ENCODE assay signal across 8 cellular contexts in the genomic region with DNA sequence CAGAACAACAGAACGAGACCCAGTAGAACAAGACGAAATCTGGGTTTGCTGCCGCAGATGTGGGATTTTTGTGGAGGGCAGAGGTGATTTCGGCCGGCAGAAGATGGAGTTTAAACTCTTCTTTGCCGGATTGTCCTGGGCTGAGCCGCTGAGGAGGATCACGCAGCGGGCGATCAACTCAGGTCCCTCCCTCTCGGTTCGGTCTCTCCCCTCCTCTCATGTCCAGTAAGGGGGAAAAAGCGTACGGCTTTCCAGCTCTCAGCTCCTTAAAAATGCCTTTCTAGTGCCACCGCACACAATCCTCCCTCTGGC. TPM values are rescaled to one million over a fixed set of nuclear protein-coding genes. Genes with fewer than 3 reads are reported as not detected.
DNase-seq lines count a peak whose midpoint lies in the region; ATAC-seq and TF ChIP-seq lines count a peak whose summit lies in the region.

No MANE protein-coding gene starts in this region.

- H3K27ac ChIP-seq in MM.1S (ENCODE audit: low read length) (peak overlapping the region; percentile 54; the same call in 1 of the 2 replicates), duodenal mucosa (ENCODE audit: low read depth, low read length) (peak overlapping the region; percentile 67)

- peaks cover 0 to 1% (median 0%) of the 10 kb centered on the region in 3 donors for H3K27me3 Mint-ChIP-seq in CD14-positive monocyte (ENCODE audit: low read depth in 3 of 3)
- no peaks in the 10 kb centered on the region for H3K27me3 Mint-ChIP-seq in natural killer cell treated with Interleukin-12 subunit alpha and Interleukin-12 subunit beta and Interleukin-15 and Interleukin-18, amount 100 ng/mL, for 72 hours

- H3K9ac ChIP-seq in MM.1S (ENCODE audit: low read length): peak overlapping the region; percentile 73
- H3K9ac ChIP-seq in duodenal mucosa (ENCODE audit: low read depth in 1 of 2, low read length in 2 of 2): peak overlapping the region; percentile 83 to 87

- peaks cover 20% of the 10 kb centered on the region for H3K4me1 ChIP-seq in MM.1S (ENCODE audit: low read length)
- H3K4me1 ChIP-seq in duodenal mucosa (ENCODE audit: control insufficient read depth in 1 of 2, insufficient read depth in 2 of 2, low read length in 2 of 2): peaks cover 33 to 39% of the 10 kb centered on the region in 2 donors

- H3K27ac Mint-ChIP-seq in CD14-positive monocyte: peak overlapping the region; percentile 93 to 97 (median 95)
- peak overlapping the region; percentile 89 to 95 for H3K27ac Mint-ChIP-seq in natural killer cell treated with Interleukin-12 subunit alpha and Interleukin-12 subunit beta and Interleukin-15 and Interleukin-18, amount 100 ng/mL, for 72 hours

- H3K4me3 Mint-ChIP-seq in CD14-positive monocyte: peak overlapping the region in 1 of 2 donors; percentile 96
- H3K4me3 Mint-ChIP-seq in natural killer cell treated with Interleukin-12 subunit alpha and Interleukin-12 subunit beta and Interleukin-15 and Interleukin-18, amount 100 ng/mL, for 72 hours: peak overlapping the region; percentile 96

- peaks cover 12% of the 10 kb centered on the region for H4K20me1 ChIP-seq in MM.1S (ENCODE audit: insufficient read depth, low read length)

- H3K36me3 Mint-ChIP-seq in CD14-positive monocyte: peaks cover 28 to 36% of the 10 kb centered on the region in 2 donors
- H3K36me3 Mint-ChIP-seq in natural killer cell treated with Interleukin-12 subunit alpha and Interleukin-12 subunit beta and Interleukin-15 and Interleukin-18, amount 100 ng/mL, for 72 hours: no peaks in the 10 kb centered on the region

- H2AFZ ChIP-seq in MM.1S (ENCODE audit: low read length): peak overlapping the region; percentile 70

- no peaks in the 10 kb centered on the region for H3K9me2 ChIP-seq in MM.1S (replicated peaks; ENCODE audit: insufficient read depth, low read length)

- peaks cover 74% of the 10 kb centered on the region for H3K79me2 ChIP-seq in MM.1S (ENCODE audit: low read length)

- H3K4me1 Mint-ChIP-seq in CD14-positive monocyte: peaks cover 23% of the 10 kb centered on the region
- peaks cover 32 to 38% of the 10 kb centered on the region in 2 donors for H3K4me1 Mint-ChIP-seq in natural killer cell treated with Interleukin-12 subunit alpha and Interleukin-12 subunit beta and Interleukin-15 and Interleukin-18, amount 100 ng/mL, for 72 hours (ENCODE audit: low read depth in 2 of 2)

- H3K9me3 ChIP-seq in MM.1S (replicated peaks; ENCODE audit: insufficient read depth, low read length) (no peaks in the 10 kb centered on the region), duodenal mucosa (ENCODE audit: control insufficient read depth in 1 of 2, low read length in 2 of 2) (no peaks in the 10 kb centered on the region)

- DNase-seq in CD14-positive monocyte (ENCODE audit: low spot score): no peak
- no peak for DNase-seq in MM.1S
- no peak for DNase-seq in natural killer cell treated with Interleukin-12 subunit alpha and Interleukin-12 subunit beta and Interleukin-15 and Interleukin-18, amount 100 ng/mL, for 72 hours (ENCODE audit: low spot score)
- no peak for DNase-seq in SIG-M5 (lab: John Stamatoyannopoulos, UW)
- DNase-seq in glomerular visceral epithelial cell (ENCODE audit: extremely low spot score): no peak
- DNase-seq in NCI-H146 treated with DMSO at 0.1 percent for 48 hours (lab: John Stamatoyannopoulos, UW; ENCODE audit: unreplicated experiment): no peak

- H3K4me3 ChIP-seq in MM.1S (ENCODE audit: low read length) (peak overlapping the region; percentile 88), duodenal mucosa (ENCODE audit: low read depth in 1 of 2, low read length in 2 of 2) (peak overlapping the region; percentile 90 to 96)

- H3K9me3 Mint-ChIP-seq in CD14-positive monocyte: no peaks in the 10 kb centered on the region
- H3K9me3 Mint-ChIP-seq in natural killer cell treated with Interleukin-12 subunit alpha and Interleukin-12 subunit beta and Interleukin-15 and Interleukin-18, amount 100 ng/mL, for 72 hours: no peaks in the 10 kb centered on the region

- peaks cover 33% of the 10 kb centered on the region for H3F3A ChIP-seq in MM.1S (ENCODE audit: insufficient read depth, low read length)

- ATAC-seq in natural killer cell treated with Interleukin-12 subunit alpha and Interleukin-12 subunit beta and Interleukin-15 and Interleukin-18, amount 100 ng/mL, for 72 hours: no peak
- no peak for ATAC-seq in GM19452 (IDR thresholded peaks at IDR 0.05; ENCODE audit: unreplicated experiment)

- TF ChIP-seq CTCF in CD14-positive monocyte (IDR thresholded peaks at IDR 0.05) (no peak), MM.1S (IDR thresholded peaks at IDR 0.05; ENCODE audit: low read length) (no peak)

- H3K27me3 ChIP-seq in MM.1S (replicated peaks; ENCODE audit: insufficient read depth, low read length) (no peaks in the 10 kb centered on the region), duodenal mucosa (ENCODE audit: control insufficient read depth in 1 of 2, insufficient read depth in 2 of 2, low read length in 2 of 2) (no peaks in the 10 kb centered on the region)

- H3K36me3 ChIP-seq in MM.1S (replicated peaks; ENCODE audit: insufficient read depth, low read length): no peaks in the 10 kb centered on the region
- H3K36me3 ChIP-seq in duodenal mucosa (ENCODE audit: control insufficient read depth in 1 of 2, insufficient read depth in 2 of 2, low read length in 2 of 2): no peaks in the 10 kb centered on the region

- intact Hi-C loops in CD14-positive monocyte (cut with micrococcal nuclease): loop anchor here in 1 of 2 donors (2.0 kb wide), 1 partner anchor 22 kb away; no protein-coding TSS in a partner anchor

- H3K4me2 ChIP-seq in MM.1S (ENCODE audit: low read depth, low read length): peak overlapping the region; percentile 81

RNA-seq across cellular contexts. Expression of a gene that starts 2.5 kb away (rescaled TPM):
- polyA plus RNA-seq in CD14-positive monocyte: 1 to 10 TPM; 1.4 to 2.5 TPM
- total RNA-seq in natural killer cell treated with Interleukin-12 subunit alpha and Interleukin-12 subunit beta and Interleukin-15 and Interleukin-18, amount 100 ng/mL, for 72 hours: 10 to 100 TPM; 68.0 to 72.2 TPM

RNA-seq across cellular contexts. Expression of a gene that starts 46.0 kb away (rescaled TPM):
- 1 to 10 TPM; 3.7 to 4.5 TPM for polyA plus RNA-seq in CD14-positive monocyte
- total RNA-seq in natural killer cell treated with Interleukin-12 subunit alpha and Interleukin-12 subunit beta and Interleukin-15 and Interleukin-18, amount 100 ng/mL, for 72 hours: 10 to 100 TPM; 22.5 to 26.1 TPM

RNA-seq across cellular contexts. Expression of a gene that starts 51.3 kb away (rescaled TPM):
- polyA plus RNA-seq in CD14-positive monocyte: 100 to 1,000 TPM; 244 to 271 TPM
- 10 to 100 TPM; 79.3 to 95.8 TPM for total RNA-seq in natural killer cell treated with Interleukin-12 subunit alpha and Interleukin-12 subunit beta and Interleukin-15 and Interleukin-18, amount 100 ng/mL, for 72 hours

RNA-seq across cellular contexts. Expression of a gene that starts 57.0 kb away (rescaled TPM):
- polyA plus RNA-seq in CD14-positive monocyte: under 1 TPM; 0.18 to 0.33 TPM
- not detected for total RNA-seq in natural killer cell treated with Interleukin-12 subunit alpha and Interleukin-12 subunit beta and Interleukin-15 and Interleukin-18, amount 100 ng/mL, for 72 hours
